23 cellular contexts compared by ENCODE assay signal in the genomic region with DNA sequence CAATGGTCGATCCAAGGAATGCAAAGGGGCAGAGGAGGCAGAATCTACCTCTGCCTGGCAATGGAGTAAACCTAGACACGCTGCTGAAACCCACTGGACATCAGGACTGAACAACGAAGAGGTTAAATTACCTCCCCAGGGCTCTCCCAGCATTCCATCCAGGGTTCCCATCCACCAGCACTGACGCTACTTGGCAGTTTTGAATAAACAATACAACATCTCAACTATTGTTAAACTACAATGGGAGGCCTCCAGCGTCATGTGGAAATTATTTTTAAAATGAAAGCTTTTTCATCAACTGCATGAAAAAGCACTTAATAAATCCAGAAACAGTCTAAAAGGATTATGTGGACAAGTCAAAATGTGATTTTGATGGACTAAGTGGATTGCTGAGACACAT.
"Had no signal": no experiment of that assay in that cellular context is flagged by ENCODE, and none has a peak within 500 bp of the region (broad histone marks: within the 10 kb centered on the region; RNA-seq: fewer than 3 reads in every experiment).

No MANE protein-coding gene starts in this region.

- H3K9ac ChIP-seq: parathyroid adenoma had no signal

- H3K4me3 ChIP-seq: lung, prostate gland, right lobe of liver, spleen, thoracic aorta, transverse colon had no signal

- H3K4me3 Mint-ChIP-seq: effector memory CD8-positive, alpha-beta T cell; immature natural killer cell; naive B cell; nephron; stimulated activated memory B cell treated with anti-CD40 and anti-IgM and Interleukin-4, amounts not matched to agents 10 μg/mL and 1 μg/mL and 100 μg/mL, for 72 hours; stimulated activated naive CD8-positive, alpha-beta T cell treated with anti-CD3 and anti-CD28 coated beads, Interleukin-15, Interleukin-2, amounts not matched to agents 100 ng/mL and 50 ng/mL, for 24 hours had no signal

- H3K36me3 Mint-ChIP-seq: immature natural killer cell; naive B cell; stimulated activated memory B cell treated with anti-CD40 and anti-IgM and Interleukin-4, amounts not matched to agents 10 μg/mL and 1 μg/mL and 100 μg/mL, for 72 hours had no signal

- H3K27me3 ChIP-seq: foreskin keratinocyte, right lobe of liver, spleen, transverse colon had no signal

- H3K79me2 ChIP-seq: parathyroid adenoma had no signal

- ATAC-seq: effector memory CD8-positive, alpha-beta T cell; foreskin keratinocyte; left ventricle myocardium superior; right lobe of liver; stimulated activated memory B cell treated with anti-CD40 and anti-IgM and Interleukin-4, amounts not matched to agents 10 μg/mL and 1 μg/mL and 100 μg/mL, for 72 hours had no signal

- H3K27ac Mint-ChIP-seq: effector memory CD8-positive, alpha-beta T cell; immature natural killer cell; naive B cell; nephron; stimulated activated memory B cell treated with anti-CD40 and anti-IgM and Interleukin-4, amounts not matched to agents 10 μg/mL and 1 μg/mL and 100 μg/mL, for 72 hours; stimulated activated naive CD8-positive, alpha-beta T cell treated with anti-CD3 and anti-CD28 coated beads, Interleukin-15, Interleukin-2, amounts not matched to agents 100 ng/mL and 50 ng/mL, for 24 hours had no signal

- H3K9me3 ChIP-seq: prostate gland, right lobe of liver, spleen, thoracic aorta, transverse colon had no signal

- H3K4me1 ChIP-seq: parathyroid adenoma, prostate gland had no signal

- H3K27ac ChIP-seq: foreskin keratinocyte, parathyroid adenoma, prostate gland, spleen, thoracic aorta, transverse colon had no signal

- H2AFZ ChIP-seq: parathyroid adenoma had no signal

- H3K27me3 Mint-ChIP-seq: effector memory CD8-positive, alpha-beta T cell; naive B cell; stimulated activated memory B cell treated with anti-CD40 and anti-IgM and Interleukin-4, amounts not matched to agents 10 μg/mL and 1 μg/mL and 100 μg/mL, for 72 hours had no signal

- H3K9me3 Mint-ChIP-seq: effector memory CD8-positive, alpha-beta T cell; immature natural killer cell; naive B cell; nephron; stimulated activated memory B cell treated with anti-CD40 and anti-IgM and Interleukin-4, amounts not matched to agents 10 μg/mL and 1 μg/mL and 100 μg/mL, for 72 hours; stimulated activated naive CD8-positive, alpha-beta T cell treated with anti-CD3 and anti-CD28 coated beads, Interleukin-15, Interleukin-2, amounts not matched to agents 100 ng/mL and 50 ng/mL, for 24 hours had no signal

- DNase-seq: central memory CD4-positive, alpha-beta T cell; effector memory CD8-positive, alpha-beta T cell; erythroblast; foreskin keratinocyte; immature natural killer cell; left ventricle myocardium superior; mesendoderm; naive B cell; occipital lobe; retina; right lobe of liver; spleen; stimulated activated CD4-positive, alpha-beta T cell treated with anti-CD3 and anti-CD28 coated beads, Interleukin-15, amount 100 ng/mL, for 24 hours; stimulated activated CD4-positive, alpha-beta T cell treated with anti-CD3 and anti-CD28 coated beads, Interleukin-1b, Interleukin-23, amount 100 ng/mL, for 48 hours; stimulated activated CD4-positive, alpha-beta T cell treated with anti-CD3 and anti-CD28 coated beads, Interleukin-4, amount 100 ng/mL, for 24 hours; transverse colon had no signal

- H3K36me3 ChIP-seq: prostate gland, right lobe of liver, spleen, thoracic aorta, transverse colon had no signal
